In the genomic region with DNA sequence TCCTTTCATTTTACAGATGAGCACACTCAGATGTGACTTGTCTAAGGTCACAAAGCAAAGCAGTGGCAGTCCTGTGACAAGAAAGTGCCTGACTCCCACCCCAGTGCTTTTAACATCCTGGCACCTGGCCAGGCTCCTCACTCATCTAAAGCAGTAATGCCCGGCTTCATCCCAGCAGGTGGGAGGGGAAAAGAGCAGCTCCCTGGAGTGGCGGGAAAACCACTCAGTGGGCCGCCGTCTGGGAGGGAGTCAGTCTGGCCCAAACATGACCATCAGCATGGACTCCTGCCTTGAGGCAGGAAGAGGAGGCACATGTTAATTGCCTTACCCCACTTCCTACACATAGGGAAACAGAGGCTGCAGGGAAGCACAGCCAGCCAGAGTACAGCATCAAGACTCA, we compare ENCODE assay signal across 11 cellular contexts. TPM values are rescaled to one million over a fixed set of nuclear protein-coding genes. Genes with fewer than 3 reads are reported as not detected.
DNase-seq lines count a peak whose midpoint lies in the region; TF ChIP-seq lines count a peak whose summit lies in the region.
"Had no signal": no experiment of that assay in that cellular context is flagged by ENCODE, and none has a peak within 500 bp of the region (broad histone marks: within the 10 kb centered on the region; RNA-seq: fewer than 3 reads in every experiment).

No MANE protein-coding gene starts in this region.

- H3K9me3 ChIP-seq in Karpas-422 (ENCODE audit: low read length), result no peaks in the 10 kb centered on the region
- H3K9me3 ChIP-seq in iPS-20b (ENCODE audit: insufficient read depth, low read depth, low read length), result no peaks in the 10 kb centered on the region
- H3K9me3 ChIP-seq: heart right ventricle had no signal

- no peak overlapping the region; the same call in 1 of the 2 replicates for H3K9ac ChIP-seq in Karpas-422 (ENCODE audit: low read length)
- H3K9ac ChIP-seq in iPS-20b (ENCODE audit: low read depth, low read length), result peak overlapping the region; percentile 95; the same call in 1 of the 2 replicates

- peak overlapping the region; percentile 89 for H3K4me2 ChIP-seq in Karpas-422 (ENCODE audit: low read depth, low read length, poor library complexity, severe bottlenecking)

- in situ Hi-C loops in Caki2 (cut with HindIII; ENCODE audit: low pct_unique_long_range_greater_than_20kb, low sequenced_read_pairs), result no loop called here

- no peaks in the 10 kb centered on the region for H3K79me2 ChIP-seq in Karpas-422 (ENCODE audit: low read length)

- H2AFZ ChIP-seq in Karpas-422 (ENCODE audit: low read length), result no peak overlapping the region

- no peaks in the 10 kb centered on the region for H3K9me2 ChIP-seq in Karpas-422 (replicated peaks; ENCODE audit: insufficient read depth, low read length)

- H4K20me1 ChIP-seq in Karpas-422 (ENCODE audit: insufficient read depth, low read depth, low read length), result no peaks in the 10 kb centered on the region

- H3K4me1 ChIP-seq in Karpas-422 (ENCODE audit: low read length) (peaks cover 46% of the 10 kb centered on the region), iPS-20b (ENCODE audit: insufficient read depth, low read length) (peaks cover 25% of the 10 kb centered on the region)

- H3K4me3 ChIP-seq in Karpas-422 (ENCODE audit: low read length), result no peak overlapping the region; the same call in 1 of the 2 replicates
- H3K4me3 ChIP-seq in iPS-20b (ENCODE audit: low read length), result peak overlapping the region; percentile 85; the same call in 1 of the 2 replicates

- no peak overlapping the region for H3K27ac ChIP-seq in Karpas-422 (ENCODE audit: low read length)
- no peak overlapping the region for H3K27ac ChIP-seq in iPS-20b (ENCODE audit: low read length)

- H3K36me3 ChIP-seq in Karpas-422 (ENCODE audit: insufficient read depth, low read length), result no peaks in the 10 kb centered on the region
- H3K36me3 ChIP-seq in iPS-20b (ENCODE audit: insufficient read depth, low read depth, low read length), result peaks cover 8% of the 10 kb centered on the region; the same call in 1 of the 2 replicates
- H3K36me3 ChIP-seq: heart right ventricle had no signal

- DNase-seq in Caki2 (ENCODE audit: low read depth) (peak; percentile 28), Karpas-422 (no peak), KG1 (lab: John Stamatoyannopoulos, UW) (no peak), HK-2 (ENCODE audit: unreplicated experiment) (no peak)
- no peak for DNase-seq in stimulated activated CD4-positive, alpha-beta T cell treated with anti-CD3 and anti-CD28 coated beads, Interleukin-4, amount 100 ng/mL, for 1 hour
- DNase-seq in activated CD4-positive, alpha-beta T cell treated with anti-CD3 and anti-CD28 coated beads for 4 hours, result no peak
- DNase-seq: activated CD8-positive, alpha-beta T cell treated with anti-CD3 and anti-CD28 coated beads for 36 hours; heart right ventricle; OCI-M1 had no signal

- H3K27me3 ChIP-seq in Karpas-422 (ENCODE audit: low read length) (no peaks in the 10 kb centered on the region), iPS-20b (ENCODE audit: insufficient read depth, low read length) (peaks cover 7% of the 10 kb centered on the region; the same call in 1 of the 2 replicates)

TF ChIP-seq in PFSK-1, 5 proteins besides CTCF, POLR2A, EP300 and RAD21:
- TF ChIP-seq FOXP2 (optimal IDR thresholded peaks at IDR 0.05; ENCODE audit: borderline replicate concordance, extremely low read depth, extremely low read length, insufficient read depth), result no peak
- TF ChIP-seq SIN3A (IDR thresholded peaks at IDR 0.05; ENCODE audit: borderline replicate concordance, insufficient read depth, low read length), result no peak
- TF ChIP-seq TAF1 (IDR thresholded peaks at IDR 0.05; ENCODE audit: borderline replicate concordance, insufficient read depth, low read length), result peak; percentile 30; the same call in 1 of the 2 replicates
- TF ChIP-seq POLR2AphosphoS5 (IDR thresholded peaks at IDR 0.05; ENCODE audit: low read depth, low read length), result no peak
- TF ChIP-seq, protein P1, sequence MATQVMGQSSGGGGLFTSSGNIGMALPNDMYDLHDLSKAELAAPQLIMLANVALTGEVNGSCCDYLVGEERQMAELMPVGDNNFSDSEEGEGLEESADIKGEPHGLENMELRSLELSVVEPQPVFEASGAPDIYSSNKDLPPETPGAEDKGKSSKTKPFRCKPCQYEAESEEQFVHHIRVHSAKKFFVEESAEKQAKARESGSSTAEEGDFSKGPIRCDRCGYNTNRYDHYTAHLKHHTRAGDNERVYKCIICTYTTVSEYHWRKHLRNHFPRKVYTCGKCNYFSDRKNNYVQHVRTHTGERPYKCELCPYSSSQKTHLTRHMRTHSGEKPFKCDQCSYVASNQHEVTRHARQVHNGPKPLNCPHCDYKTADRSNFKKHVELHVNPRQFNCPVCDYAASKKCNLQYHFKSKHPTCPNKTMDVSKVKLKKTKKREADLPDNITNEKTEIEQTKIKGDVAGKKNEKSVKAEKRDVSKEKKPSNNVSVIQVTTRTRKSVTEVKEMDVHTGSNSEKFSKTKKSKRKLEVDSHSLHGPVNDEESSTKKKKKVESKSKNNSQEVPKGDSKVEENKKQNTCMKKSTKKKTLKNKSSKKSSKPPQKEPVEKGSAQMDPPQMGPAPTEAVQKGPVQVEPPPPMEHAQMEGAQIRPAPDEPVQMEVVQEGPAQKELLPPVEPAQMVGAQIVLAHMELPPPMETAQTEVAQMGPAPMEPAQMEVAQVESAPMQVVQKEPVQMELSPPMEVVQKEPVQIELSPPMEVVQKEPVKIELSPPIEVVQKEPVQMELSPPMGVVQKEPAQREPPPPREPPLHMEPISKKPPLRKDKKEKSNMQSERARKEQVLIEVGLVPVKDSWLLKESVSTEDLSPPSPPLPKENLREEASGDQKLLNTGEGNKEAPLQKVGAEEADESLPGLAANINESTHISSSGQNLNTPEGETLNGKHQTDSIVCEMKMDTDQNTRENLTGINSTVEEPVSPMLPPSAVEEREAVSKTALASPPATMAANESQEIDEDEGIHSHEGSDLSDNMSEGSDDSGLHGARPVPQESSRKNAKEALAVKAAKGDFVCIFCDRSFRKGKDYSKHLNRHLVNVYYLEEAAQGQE (IDR thresholded peaks at IDR 0.05; ENCODE audit: insufficient read depth in 1 of 2, low read depth in 2 of 2, low read length in 2 of 2), result no peak

RNA-seq across cellular contexts. Expression of a gene that starts 2.6 kb away (rescaled TPM):
- total RNA-seq in Caki2 (2014; rRNA removed; shearing (Covaris generic); ENCODE audit: low replicate concordance), result 0.88 and 7.0 TPM in 2 replicates
- 0.15 and 0.58 TPM in 2 replicates for total RNA-seq in Karpas-422 (2014; rRNA removed; shearing (Covaris generic); ENCODE audit: low replicate concordance)
- 145 TPM for polyA plus RNA-seq in PFSK-1 (2012; ENCODE audit: insufficient read length, low read depth)

RNA-seq across cellular contexts. Expression of a gene that starts 7.0 kb away (rescaled TPM):
- 364 and 410 TPM in 2 replicates for total RNA-seq in Caki2 (2014; rRNA removed; shearing (Covaris generic); ENCODE audit: low replicate concordance)
- total RNA-seq in Karpas-422 (2014; rRNA removed; shearing (Covaris generic); ENCODE audit: low replicate concordance), result 243 and 277 TPM in 2 replicates
- 327 TPM for polyA plus RNA-seq in PFSK-1 (2012; ENCODE audit: insufficient read length, low read depth)

RNA-seq across cellular contexts. Expression of a gene that starts 15.4 kb away (rescaled TPM):
- 13.0 and 23.0 TPM in 2 replicates for total RNA-seq in Caki2 (2014; rRNA removed; shearing (Covaris generic); ENCODE audit: low replicate concordance)
- total RNA-seq in Karpas-422 (2014; rRNA removed; shearing (Covaris generic); ENCODE audit: low replicate concordance), result 6.8 and 15.2 TPM in 2 replicates
- polyA plus RNA-seq in PFSK-1 (2012; ENCODE audit: insufficient read length, low read depth), result 59.7 TPM

RNA-seq across cellular contexts. Expression of a gene that starts 40.5 kb away (rescaled TPM):
- 22.8 and 27.9 TPM in 2 replicates for total RNA-seq in Caki2 (2014; rRNA removed; shearing (Covaris generic); ENCODE audit: low replicate concordance)
- total RNA-seq in Karpas-422 (2014; rRNA removed; shearing (Covaris generic); ENCODE audit: low replicate concordance), result 72.4 and 119 TPM in 2 replicates
- polyA plus RNA-seq in PFSK-1 (2012; ENCODE audit: insufficient read length, low read depth), result 44.6 TPM

RNA-seq across cellular contexts. Expression of a gene that starts 53.8 kb away (rescaled TPM):
- total RNA-seq in Caki2 (2014; rRNA removed; shearing (Covaris generic); ENCODE audit: low replicate concordance), result 50.6 and 89.8 TPM in 2 replicates
- total RNA-seq in Karpas-422 (2014; rRNA removed; shearing (Covaris generic); ENCODE audit: low replicate concordance), result 32.0 and 42.7 TPM in 2 replicates
- polyA plus RNA-seq in PFSK-1 (2012; ENCODE audit: insufficient read length, low read depth), result 75.8 TPM
